31 cellular contexts compared by ENCODE assay signal in the genomic region with DNA sequence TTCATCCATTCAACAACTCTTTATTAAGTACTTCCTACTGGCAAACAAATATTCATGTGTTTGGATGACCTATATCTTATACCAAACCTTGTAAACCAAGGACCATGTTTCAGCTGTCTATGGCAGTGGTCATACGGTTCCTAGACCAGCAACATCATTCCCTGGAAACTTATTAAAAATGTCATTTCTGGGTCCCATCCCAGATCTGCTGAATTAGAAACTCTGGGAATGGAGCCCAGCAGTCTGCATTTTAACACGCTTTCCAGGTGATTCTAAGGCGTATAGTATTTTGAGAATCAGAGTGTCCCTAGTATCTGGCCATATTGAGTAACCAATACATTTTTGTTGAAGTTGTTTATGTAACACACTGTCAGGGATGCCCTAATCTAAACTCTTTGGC.
DNase-seq lines count a peak whose midpoint lies in the region; TF ChIP-seq lines count a peak whose summit lies in the region.
"Had no signal": no experiment of that assay in that cellular context is flagged by ENCODE, and none has a peak within 500 bp of the region (broad histone marks: within the 10 kb centered on the region; RNA-seq: fewer than 3 reads in every experiment).

No MANE protein-coding gene starts in this region.

- H3K4me3 ChIP-seq in hepatocyte: no peak overlapping the region
- H3K4me3 ChIP-seq: A549; BLaER1; BLaER1 treated with 17β-estradiol and CSF1 and Interleukin-3, amounts not matched to agents 10 nM and 100 nM had no signal

- no peaks in the 10 kb centered on the region for H3K36me3 ChIP-seq in hepatocyte (replicated peaks; ENCODE audit: insufficient read depth, low read depth)
- H3K36me3 ChIP-seq: BE2C; BLaER1; BLaER1 treated with 17β-estradiol and CSF1 and Interleukin-3, amounts not matched to agents 10 nM and 100 nM had no signal

- H3K9me2 ChIP-seq in hepatocyte (replicated peaks; ENCODE audit: insufficient read depth): no peaks in the 10 kb centered on the region

- TF ChIP-seq CTCF in hepatocyte (IDR thresholded peaks at IDR 0.05; ENCODE audit: poor library complexity): no peak

- no peaks in the 10 kb centered on the region for H4K20me1 ChIP-seq in hepatocyte (ENCODE audit: insufficient read depth, poor library complexity, severe bottlenecking)
- H4K20me1 ChIP-seq: BLaER1; BLaER1 treated with 17β-estradiol and CSF1 and Interleukin-3, amounts not matched to agents 10 nM and 100 nM had no signal

- peak; percentile 89 for DNase-seq in G401 (ENCODE audit: low spot score)
- peak; percentile 87 for DNase-seq in cerebellar cortex (ENCODE audit: low spot score)
- DNase-seq in cerebellum (ENCODE audit: low spot score): peak; percentile 43
- no peak for DNase-seq in hepatocyte (ENCODE audit: low spot score)
- no peak for DNase-seq in NCI-H2171 (lab: John Stamatoyannopoulos, UW)
- no peak for DNase-seq in dedifferentiated amniotic fluid mesenchymal stem cell (ENCODE audit: extremely low spot score)
- DNase-seq in NCI-H187 treated with DMSO at 0.1 percent for 48 hours (lab: John Stamatoyannopoulos, UW): no peak
- no peak for DNase-seq in superior temporal gyrus (ENCODE audit: extremely low spot score)
- DNase-seq: 8988T; ACHN; AML-193; BE2C; Caco-2; Calu3; CD4-positive, alpha-beta memory T cell; CD4-positive, alpha-beta T cell; CD4-positive, CD25-positive, alpha-beta regulatory T cell; CD8-positive, alpha-beta memory T cell; CD8-positive, alpha-beta T cell; COR-L47; DMS 273 treated with DMSO at 0.1 percent for 48 hours; DMS153; DMS79; DMS79 treated with DMSO at 0.1 percent for 48 hours; DND-41; EL had no signal

- H3K4me1 ChIP-seq in hepatocyte (ENCODE audit: insufficient read depth): peaks cover 24% of the 10 kb centered on the region
- H3K4me1 ChIP-seq: A549; BE2C; BLaER1; BLaER1 treated with 17β-estradiol and CSF1 and Interleukin-3, amounts not matched to agents 10 nM and 100 nM; Caco-2 had no signal

- 74% methylated on average over 3 of the region's 3 CpGs for WGBS in hepatocyte (ENCODE audit: low lambda C conversion rate, missing lambda C conversion rate)

- H3K27ac ChIP-seq in hepatocyte: peak overlapping the region; percentile 1
- H3K27ac ChIP-seq: 22Rv1; A549; BLaER1; BLaER1 treated with 17β-estradiol and CSF1 and Interleukin-3, amounts not matched to agents 10 nM and 100 nM; C4-2B had no signal

- peak overlapping the region; percentile 10 for H2AFZ ChIP-seq in hepatocyte

- no peak overlapping the region for H3K4me2 ChIP-seq in hepatocyte
- H3K4me2 ChIP-seq: A549; BLaER1; BLaER1 treated with 17β-estradiol and CSF1 and Interleukin-3, amounts not matched to agents 10 nM and 100 nM had no signal

- H3K79me2 ChIP-seq in hepatocyte: no peaks in the 10 kb centered on the region

- no peaks in the 10 kb centered on the region for H3K27me3 ChIP-seq in hepatocyte
- H3K27me3 ChIP-seq: BE2C; BLaER1; BLaER1 treated with 17β-estradiol and CSF1 and Interleukin-3, amounts not matched to agents 10 nM and 100 nM had no signal

- no peaks in the 10 kb centered on the region for H3K9me3 ChIP-seq in hepatocyte (ENCODE audit: low read depth)
- H3K9me3 ChIP-seq: A549; BE2C; BLaER1; BLaER1 treated with 17β-estradiol and CSF1 and Interleukin-3, amounts not matched to agents 10 nM and 100 nM; Caco-2 had no signal

- in situ Hi-C loops in G401 (cut with HindIII; ENCODE audit: low sequenced_read_pairs): no loop called here

Comparison
In these comparisons a context has a peak if more than half of its experiments do, and no peak if none do; other contexts are left out.
1. DNase-seq: peak in G401 (single experiment), cerebellar cortex (single experiment) and cerebellum (single experiment); none in hepatocyte (single experiment), NCI-H2171 (single experiment), dedifferentiated amniotic fluid mesenchymal stem cell (single experiment), NCI-H187 treated with DMSO at 0.1 percent for 48 hours (single experiment) and superior temporal gyrus (single experiment).